ENCODE assay signal across 8 cellular contexts in the genomic region with DNA sequence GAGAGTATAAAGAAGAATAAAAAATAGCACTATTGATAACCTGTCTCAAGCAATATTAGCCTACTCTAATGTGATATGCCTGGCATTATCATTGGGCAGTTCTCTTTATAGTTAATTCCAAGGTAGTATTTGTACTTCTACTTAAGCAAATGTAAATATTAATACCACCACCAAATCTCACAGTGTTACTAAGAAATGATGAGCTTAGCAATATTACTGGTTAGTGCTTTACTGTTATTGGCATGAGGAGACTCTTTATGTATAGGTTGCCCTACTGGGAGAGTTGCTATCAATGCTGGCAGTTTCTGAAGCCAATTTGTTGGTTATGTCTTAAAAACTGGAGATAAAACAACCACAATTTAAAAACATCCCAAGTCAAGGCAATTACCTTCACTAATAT.
"Had no signal": no experiment of that assay in that cellular context is flagged by ENCODE, and none has a peak within 500 bp of the region (broad histone marks: within the 10 kb centered on the region; RNA-seq: fewer than 3 reads in every experiment).

No MANE protein-coding gene starts in this region.

- H3K4me3 ChIP-seq: GM23338 had no signal

- H3K9ac ChIP-seq: KMS-11 had no signal

- DNase-seq: H9, HCEC 1CT, KBM-7 had no signal

- FAIRE-seq: H1, H54, HTR-8/SVneo had no signal

- H2AFZ ChIP-seq: GM23338 had no signal

- H3K4me2 ChIP-seq: GM23338, KMS-11 had no signal

- H3K27ac ChIP-seq: KMS-11 had no signal
